1 cellular context compared by ENCODE assay signal in genomic region chr9:2157277-2158105, GRCh38.
TF ChIP-seq lines count a peak whose summit lies in the region.

No MANE protein-coding gene starts in this region.

TF ChIP-seq in GM12878, 131 proteins besides CTCF, POLR2A, EP300 and RAD21 (continued from another document and continues in another):
- TF ChIP-seq ZNF592 (IDR thresholded peaks at IDR 0.05), result no peak
- TF ChIP-seq TCF12 (IDR thresholded peaks at IDR 0.05; ENCODE audit: low read depth, low read length), result no peak
- TF ChIP-seq STAT1 (conservative IDR thresholded peaks at IDR 0.05), result no peak
- TF ChIP-seq SMAD5 (IDR thresholded peaks at IDR 0.05; ENCODE audit: low read depth), result no peak
- no peak for TF ChIP-seq NFXL1 (IDR thresholded peaks at IDR 0.05; ENCODE audit: borderline replicate concordance)
- TF ChIP-seq ZNF622 (IDR thresholded peaks at IDR 0.05), result no peak
- no peak for TF ChIP-seq NR2C1 (IDR thresholded peaks at IDR 0.05)
- TF ChIP-seq TBL1XR1 (IDR thresholded peaks at IDR 0.05; ENCODE audit: low read depth, low read length), result no peak
- TF ChIP-seq BRCA1 (IDR thresholded peaks at IDR 0.05; ENCODE audit: low read depth, low read length), result no peak
- no peak for TF ChIP-seq ZBTB11 (CRISPR knock-in tag; IDR thresholded peaks at IDR 0.05)
- no peak for TF ChIP-seq IRF3 (IDR thresholded peaks at IDR 0.05)
- no peak for TF ChIP-seq ZSCAN29 (IDR thresholded peaks at IDR 0.05)
- TF ChIP-seq HDGF (IDR thresholded peaks at IDR 0.05), result no peak
- TF ChIP-seq SMARCA5 (IDR thresholded peaks at IDR 0.05), result no peak
- TF ChIP-seq NR2F1 (conservative IDR thresholded peaks at IDR 0.05), result no peak
- no peak for TF ChIP-seq JUNB (IDR thresholded peaks at IDR 0.05)
- TF ChIP-seq REST (IDR thresholded peaks at IDR 0.05; ENCODE audit: low read depth, low read length), result no peak
- no peak for TF ChIP-seq HDAC2 (IDR thresholded peaks at IDR 0.05)
- no peak for TF ChIP-seq ESRRA (IDR thresholded peaks at IDR 0.05; ENCODE audit: low read length)
- no peak for TF ChIP-seq EED (IDR thresholded peaks at IDR 0.05; ENCODE audit: low read depth)
- TF ChIP-seq STAT3 (IDR thresholded peaks at IDR 0.05; ENCODE audit: low read depth, low read length), result no peak
- no peak for TF ChIP-seq PBX3 (IDR thresholded peaks at IDR 0.05; ENCODE audit: insufficient replicate concordance, low read depth, low read length)
- TF ChIP-seq JUND (IDR thresholded peaks at IDR 0.05; ENCODE audit: low read depth, low read length), result no peak
- no peak for TF ChIP-seq CEBPB (IDR thresholded peaks at IDR 0.05; ENCODE audit: borderline replicate concordance in 1 of 2, low read depth in 2 of 2, low read length in 2 of 2)
- 0 out of 2 replicates have a peak, but pooled peaks have one; percentile 9 for TF ChIP-seq NBN (IDR thresholded peaks at IDR 0.05)
- TF ChIP-seq HDAC6 (IDR thresholded peaks at IDR 0.05; ENCODE audit: unreplicated experiment), result no peak
- TF ChIP-seq CHD2 (IDR thresholded peaks at IDR 0.05; ENCODE audit: borderline replicate concordance, low read depth, low read length), result no peak
- TF ChIP-seq SP1 (IDR thresholded peaks at IDR 0.05; ENCODE audit: low read depth, low read length), result no peak
- TF ChIP-seq MXI1 (IDR thresholded peaks at IDR 0.05; ENCODE audit: low read depth, low read length), result peak; percentile 93
- no peak for TF ChIP-seq RELA (IDR thresholded peaks at IDR 0.05; ENCODE audit: borderline replicate concordance, partially characterized antibody)
- TF ChIP-seq RB1 (IDR thresholded peaks at IDR 0.05; ENCODE audit: borderline replicate concordance), result no peak
- TF ChIP-seq, protein P1, sequence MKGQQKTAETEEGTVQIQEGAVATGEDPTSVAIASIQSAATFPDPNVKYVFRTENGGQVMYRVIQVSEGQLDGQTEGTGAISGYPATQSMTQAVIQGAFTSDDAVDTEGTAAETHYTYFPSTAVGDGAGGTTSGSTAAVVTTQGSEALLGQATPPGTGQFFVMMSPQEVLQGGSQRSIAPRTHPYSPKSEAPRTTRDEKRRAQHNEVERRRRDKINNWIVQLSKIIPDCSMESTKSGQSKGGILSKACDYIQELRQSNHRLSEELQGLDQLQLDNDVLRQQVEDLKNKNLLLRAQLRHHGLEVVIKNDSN (IDR thresholded peaks at IDR 0.05; ENCODE audit: borderline replicate concordance, extremely low read length, insufficient read depth, low read depth, low read length), result no peak
- no peak for TF ChIP-seq RCOR1 (conservative IDR thresholded peaks at IDR 0.05; ENCODE audit: low read depth, low read length)
- no peak for TF ChIP-seq SUZ12 (IDR thresholded peaks at IDR 0.05; ENCODE audit: unreplicated experiment)
- no peak for TF ChIP-seq LARP7 (IDR thresholded peaks at IDR 0.05)
- no peak for TF ChIP-seq ZNF274 (IDR thresholded peaks at IDR 0.05; ENCODE audit: insufficient read depth, insufficient read length)
- no peak for TF ChIP-seq TCF3 (IDR thresholded peaks at IDR 0.05; ENCODE audit: borderline replicate concordance, insufficient read depth, low read depth, low read length)
- no peak for TF ChIP-seq BCL11A (IDR thresholded peaks at IDR 0.05; ENCODE audit: low read depth, low read length)
- no peak for TF ChIP-seq ZNF384 (IDR thresholded peaks at IDR 0.05; ENCODE audit: borderline replicate concordance, low read depth, low read length)
- TF ChIP-seq BACH1 (IDR thresholded peaks at IDR 0.05; ENCODE audit: borderline replicate concordance), result no peak
- no peak for TF ChIP-seq E2F4 (IDR thresholded peaks at IDR 0.05; ENCODE audit: low read depth, low read length)
- no peak for TF ChIP-seq SMAD1 (IDR thresholded peaks at IDR 0.05; ENCODE audit: low read depth, partially characterized antibody)
- TF ChIP-seq, protein P2, sequence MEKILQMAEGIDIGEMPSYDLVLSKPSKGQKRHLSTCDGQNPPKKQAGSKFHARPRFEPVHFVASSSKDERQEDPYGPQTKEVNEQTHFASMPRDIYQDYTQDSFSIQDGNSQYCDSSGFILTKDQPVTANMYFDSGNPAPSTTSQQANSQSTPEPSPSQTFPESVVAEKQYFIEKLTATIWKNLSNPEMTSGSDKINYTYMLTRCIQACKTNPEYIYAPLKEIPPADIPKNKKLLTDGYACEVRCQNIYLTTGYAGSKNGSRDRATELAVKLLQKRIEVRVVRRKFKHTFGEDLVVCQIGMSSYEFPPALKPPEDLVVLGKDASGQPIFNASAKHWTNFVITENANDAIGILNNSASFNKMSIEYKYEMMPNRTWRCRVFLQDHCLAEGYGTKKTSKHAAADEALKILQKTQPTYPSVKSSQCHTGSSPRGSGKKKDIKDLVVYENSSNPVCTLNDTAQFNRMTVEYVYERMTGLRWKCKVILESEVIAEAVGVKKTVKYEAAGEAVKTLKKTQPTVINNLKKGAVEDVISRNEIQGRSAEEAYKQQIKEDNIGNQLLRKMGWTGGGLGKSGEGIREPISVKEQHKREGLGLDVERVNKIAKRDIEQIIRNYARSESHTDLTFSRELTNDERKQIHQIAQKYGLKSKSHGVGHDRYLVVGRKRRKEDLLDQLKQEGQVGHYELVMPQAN (conservative IDR thresholded peaks at IDR 0.05), result 0 out of 2 replicates have a peak, but pooled peaks have one; percentile 23
- TF ChIP-seq SIX5 (IDR thresholded peaks at IDR 0.05; ENCODE audit: low read depth, low read length, severe bottlenecking), result no peak
- no peak for TF ChIP-seq MTA2 (IDR thresholded peaks at IDR 0.05; ENCODE audit: low read depth)
- no peak for TF ChIP-seq NFIC (IDR thresholded peaks at IDR 0.05; ENCODE audit: low read depth, low read length)
- TF ChIP-seq, protein P3, sequence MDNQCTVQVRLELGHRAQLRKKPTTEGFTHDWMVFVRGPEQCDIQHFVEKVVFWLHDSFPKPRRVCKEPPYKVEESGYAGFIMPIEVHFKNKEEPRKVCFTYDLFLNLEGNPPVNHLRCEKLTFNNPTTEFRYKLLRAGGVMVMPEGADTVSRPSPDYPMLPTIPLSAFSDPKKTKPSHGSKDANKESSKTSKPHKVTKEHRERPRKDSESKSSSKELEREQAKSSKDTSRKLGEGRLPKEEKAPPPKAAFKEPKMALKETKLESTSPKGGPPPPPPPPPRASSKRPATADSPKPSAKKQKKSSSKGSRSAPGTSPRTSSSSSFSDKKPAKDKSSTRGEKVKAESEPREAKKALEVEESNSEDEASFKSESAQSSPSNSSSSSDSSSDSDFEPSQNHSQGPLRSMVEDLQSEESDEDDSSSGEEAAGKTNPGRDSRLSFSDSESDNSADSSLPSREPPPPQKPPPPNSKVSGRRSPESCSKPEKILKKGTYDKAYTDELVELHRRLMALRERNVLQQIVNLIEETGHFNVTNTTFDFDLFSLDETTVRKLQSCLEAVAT (IDR thresholded peaks at IDR 0.05), result no peak
- TF ChIP-seq TAF1 (IDR thresholded peaks at IDR 0.05; ENCODE audit: borderline replicate concordance, low read depth, low read length), result no peak
- TF ChIP-seq BMI1 (IDR thresholded peaks at IDR 0.05; ENCODE audit: borderline replicate concordance), result no peak
- no peak for TF ChIP-seq CBX3 (IDR thresholded peaks at IDR 0.05; ENCODE audit: borderline replicate concordance, low read depth)
- no peak for TF ChIP-seq RAD51 (IDR thresholded peaks at IDR 0.05)
- no peak for TF ChIP-seq SPI1 (IDR thresholded peaks at IDR 0.05; ENCODE audit: borderline replicate concordance, insufficient read depth, low read depth, low read length)
